In genomic region chr18:37662099-37662498, GRCh38 we compare ENCODE assay signal across 35 cellular contexts.
"Had no signal": no experiment of that assay in that cellular context is flagged by ENCODE, and none has a peak within 500 bp of the region (broad histone marks: within the 10 kb centered on the region; RNA-seq: fewer than 3 reads in every experiment).

No MANE protein-coding gene starts in this region.

- H3K27me3 ChIP-seq: adrenal gland, ascending aorta, breast epithelium, cardiac muscle cell, colonic mucosa, dorsolateral prefrontal cortex had no signal

- H3K9me3 ChIP-seq: adrenal gland, ascending aorta, breast epithelium, colonic mucosa had no signal

- H3K4me1 ChIP-seq: adrenal gland, ascending aorta, breast epithelium, colonic mucosa had no signal

- H3K4me1 Mint-ChIP-seq: activated B cell treated with CpG ODN at 0.5 μM for 24 hours; activated naive CD4-positive, alpha-beta T cell treated with anti-CD3 and anti-CD28 coated beads, Interleukin-2, amount 50 U/mL, for 24 hours; activated naive CD8-positive, alpha-beta T cell treated with anti-CD3 and anti-CD28 coated beads for 36 hours; activated naive CD8-positive, alpha-beta T cell treated with anti-CD3 and anti-CD28 coated beads, Interleukin-2, amount 50 U/mL, for 24 hours; activated T-helper 17 cell treated with anti-CD3 and anti-CD28 coated beads, Interleukin-2, amount 50 U/mL, for 72 hours; T-helper 17 cell had no signal

- H3K27ac ChIP-seq: adrenal gland, ascending aorta, breast epithelium, cardiac muscle cell, colonic mucosa, dorsolateral prefrontal cortex, epithelial cell of prostate, WERI-Rb-1 had no signal

- DNase-seq: activated B cell treated with CpG ODN at 0.5 μM for 24 hours; activated CD4-positive, alpha-beta T cell treated with anti-CD3 and anti-CD28 coated beads for 48 hours; activated CD4-positive, alpha-beta T cell treated with anti-CD3 and anti-CD28 coated beads, Interleukin-2, amount 50 U/mL, for 1 hour; activated CD4-positive, alpha-beta T cell treated with anti-CD3 and anti-CD28 coated beads, Interleukin-2, amount 50 U/mL, for 48 hours; activated CD8-positive, alpha-beta memory T cell treated with anti-CD3 and anti-CD28 coated beads for 24 hours; activated CD8-positive, alpha-beta T cell treated with anti-CD3 and anti-CD28 coated beads for 36 hours; activated effector memory CD4-positive, alpha-beta T cell treated with Interleukin-2 at 50 U/mL for 16 hours; activated gamma-delta T cell treated with Interleukin-2 at 50 U/mL for 16 hours; activated naive CD4-positive, alpha-beta T cell treated with Interleukin-2 at 50 U/mL for 16 hours; activated naive CD8-positive, alpha-beta T cell treated with anti-CD3 and anti-CD28 coated beads for 36 hours; activated naive CD8-positive, alpha-beta T cell treated with anti-CD3 and anti-CD28 coated beads, Interleukin-2, amount 50 U/mL, for 24 hours; activated T-cell treated with anti-CD3 and anti-CD28 coated beads, Interleukin-2, amount 50 U/mL, for 4 hours; adrenal gland; amygdala; central memory CD4-positive, alpha-beta T cell; cerebellar nuclear complex; colonic mucosa; dorsolateral prefrontal cortex; effector CD4-positive, alpha-beta T cell; effector memory CD8-positive, alpha-beta T cell; foreskin fibroblast; T-helper 1 cell; T-helper 17 cell; T1000; WERI-Rb-1 had no signal

- H3K36me3 Mint-ChIP-seq: activated naive CD4-positive, alpha-beta T cell treated with anti-CD3 and anti-CD28 coated beads, Interleukin-2, amount 50 U/mL, for 24 hours; activated naive CD8-positive, alpha-beta T cell treated with anti-CD3 and anti-CD28 coated beads for 36 hours; brain had no signal

- H3K4me3 ChIP-seq: adrenal gland, ascending aorta, breast epithelium, cardiac muscle cell, colonic mucosa, dorsolateral prefrontal cortex had no signal

- ATAC-seq: activated CD4-positive, CD25-positive, alpha-beta regulatory T cell treated with anti-CD3 and anti-CD28 coated beads, Interleukin-2, amount 50 U/mL, for 24 hours; activated CD8-positive, alpha-beta T cell treated with anti-CD3 and anti-CD28 coated beads for 36 hours; activated naive CD8-positive, alpha-beta T cell treated with anti-CD3 and anti-CD28 coated beads, Interleukin-2, amount 50 U/mL, for 24 hours; activated T-helper 17 cell treated with anti-CD3 and anti-CD28 coated beads, Interleukin-2, amount 50 U/mL, for 72 hours; effector memory CD8-positive, alpha-beta T cell; T-helper 17 cell had no signal

- H3K36me3 ChIP-seq: adrenal gland, ascending aorta, breast epithelium, cardiac muscle cell, colonic mucosa, WERI-Rb-1 had no signal

- H3K27me3 Mint-ChIP-seq: activated B cell treated with CpG ODN at 0.5 μM for 24 hours; activated CD8-positive, alpha-beta T cell treated with anti-CD3 and anti-CD28 coated beads for 36 hours; activated naive CD8-positive, alpha-beta T cell treated with anti-CD3 and anti-CD28 coated beads for 36 hours; activated T-helper 17 cell treated with anti-CD3 and anti-CD28 coated beads, Interleukin-2, amount 50 U/mL, for 72 hours; dendritic cell treated with granulocyte-macrophage colony-stimulating factor and Interleukin-4, amounts not matched to agents 40 ng/mL and 50 ng/mL, for 4 days; effector memory CD8-positive, alpha-beta T cell; T-helper 17 cell had no signal

- H3K9me3 Mint-ChIP-seq: activated B cell treated with CpG ODN at 0.5 μM for 24 hours; activated CD8-positive, alpha-beta T cell treated with anti-CD3 and anti-CD28 coated beads for 36 hours; activated naive CD4-positive, alpha-beta T cell treated with anti-CD3 and anti-CD28 coated beads, Interleukin-2, amount 50 U/mL, for 24 hours; activated naive CD8-positive, alpha-beta T cell treated with anti-CD3 and anti-CD28 coated beads for 36 hours; activated naive CD8-positive, alpha-beta T cell treated with anti-CD3 and anti-CD28 coated beads, Interleukin-2, amount 50 U/mL, for 24 hours; activated T-cell treated with anti-CD3 and anti-CD28 coated beads, Interleukin-2, amount 50 U/mL, for 4 hours; activated T-helper 17 cell treated with anti-CD3 and anti-CD28 coated beads, Interleukin-2, amount 50 U/mL, for 72 hours; brain; dendritic cell treated with granulocyte-macrophage colony-stimulating factor and Interleukin-4, amounts not matched to agents 40 ng/mL and 50 ng/mL, for 4 days; T-helper 2 cell treated with Interferon-gamma antibody and Interleukin-4, amounts not matched to agents 5 μg/mL and 100 μg/mL, for 36 hours had no signal

- H3K27ac Mint-ChIP-seq: activated B cell treated with CpG ODN at 0.5 μM for 24 hours; activated CD8-positive, alpha-beta T cell treated with anti-CD3 and anti-CD28 coated beads for 36 hours; activated naive CD4-positive, alpha-beta T cell treated with anti-CD3 and anti-CD28 coated beads, Interleukin-2, amount 50 U/mL, for 24 hours; activated naive CD8-positive, alpha-beta T cell treated with anti-CD3 and anti-CD28 coated beads for 36 hours; activated naive CD8-positive, alpha-beta T cell treated with anti-CD3 and anti-CD28 coated beads, Interleukin-2, amount 50 U/mL, for 24 hours; activated T-helper 17 cell treated with anti-CD3 and anti-CD28 coated beads, Interleukin-2, amount 50 U/mL, for 72 hours; dendritic cell treated with granulocyte-macrophage colony-stimulating factor and Interleukin-4, amounts not matched to agents 40 ng/mL and 50 ng/mL, for 4 days; effector memory CD8-positive, alpha-beta T cell; T-helper 17 cell; T-helper 2 cell treated with Interferon-gamma antibody and Interleukin-4, amounts not matched to agents 5 μg/mL and 100 μg/mL, for 36 hours had no signal

- H3K4me3 Mint-ChIP-seq: activated B cell treated with CpG ODN at 0.5 μM for 24 hours; activated CD8-positive, alpha-beta T cell treated with anti-CD3 and anti-CD28 coated beads for 36 hours; activated naive CD4-positive, alpha-beta T cell treated with anti-CD3 and anti-CD28 coated beads, Interleukin-2, amount 50 U/mL, for 24 hours; activated naive CD8-positive, alpha-beta T cell treated with anti-CD3 and anti-CD28 coated beads for 36 hours; activated naive CD8-positive, alpha-beta T cell treated with anti-CD3 and anti-CD28 coated beads, Interleukin-2, amount 50 U/mL, for 24 hours; activated T-cell treated with anti-CD3 and anti-CD28 coated beads, Interleukin-2, amount 50 U/mL, for 4 hours; activated T-helper 17 cell treated with anti-CD3 and anti-CD28 coated beads, Interleukin-2, amount 50 U/mL, for 72 hours; brain; dendritic cell treated with granulocyte-macrophage colony-stimulating factor and Interleukin-4, amounts not matched to agents 40 ng/mL and 50 ng/mL, for 4 days; effector memory CD8-positive, alpha-beta T cell; T-helper 17 cell; T-helper 2 cell treated with Interferon-gamma antibody and Interleukin-4, amounts not matched to agents 5 μg/mL and 100 μg/mL, for 36 hours had no signal
